ENCODE assay signal across 8 cellular contexts in genomic region chrX:96684339-96685204, GRCh38. TPM values are rescaled to one million over a fixed set of nuclear protein-coding genes. Genes with fewer than 3 reads are reported as not detected.
DNase-seq lines count a peak whose midpoint lies in the region; ATAC-seq and TF ChIP-seq lines count a peak whose summit lies in the region.

DIAPH2 (plus strand) TSS chrX:96684842.

- H4K20me1 ChIP-seq in neural cell (ENCODE audit: insufficient read depth), result no peaks in the 10 kb centered on the region

- no peaks in the 10 kb centered on the region for H3K4me1 ChIP-seq in BE2C
- no peaks in the 10 kb centered on the region; the same call in 1 of the 2 replicates for H3K4me1 ChIP-seq in Panc1 (ENCODE audit: control insufficient read depth, insufficient read depth, low read length)

- H3K9me3 ChIP-seq in BE2C (no peaks in the 10 kb centered on the region), Panc1 (ENCODE audit: control insufficient read depth, insufficient read depth, low read depth, low read length) (no peaks in the 10 kb centered on the region), neural cell (ENCODE audit: low read length) (no peaks in the 10 kb centered on the region)

- H3K27ac ChIP-seq in Panc1 (ENCODE audit: low read length) (peak within 1 kb of the TSS; percentile 86), neural cell (ENCODE audit: low read length) (no peak within 1 kb of the TSS)

- H3K36me3 ChIP-seq in BE2C, result no peaks in the 10 kb centered on the region
- no peaks in the 10 kb centered on the region for H3K36me3 ChIP-seq in Panc1 (ENCODE audit: control insufficient read depth, insufficient read depth, low read length)
- no peaks in the 10 kb centered on the region for H3K36me3 ChIP-seq in neural cell (ENCODE audit: insufficient read depth, low read length)

- peak within 1 kb of the TSS; percentile 96 for H3K27ac Mint-ChIP-seq in stimulated activated naive CD8-positive, alpha-beta T cell treated with anti-CD3 and anti-CD28 coated beads, Interleukin-15, Interleukin-2, amounts not matched to agents 100 ng/mL and 50 ng/mL, for 24 hours

- H3K27me3 ChIP-seq in BE2C (no peaks in the 10 kb centered on the region), Panc1 (ENCODE audit: control insufficient read depth, insufficient read depth, low read length) (no peaks in the 10 kb centered on the region), neural cell (ENCODE audit: insufficient read depth, low read depth, low read length) (peaks cover 10% of the 10 kb centered on the region)

- peaks cover 32% of the 10 kb centered on the region for H3K4me1 Mint-ChIP-seq in stimulated activated naive CD8-positive, alpha-beta T cell treated with anti-CD3 and anti-CD28 coated beads, Interleukin-15, Interleukin-2, amounts not matched to agents 100 ng/mL and 50 ng/mL, for 24 hours (ENCODE audit: low read depth)

- peak within 1 kb of the TSS; percentile 23 for H3K9ac ChIP-seq in neural cell (ENCODE audit: low read length)

- H2AFZ ChIP-seq in neural cell (ENCODE audit: low read depth, low read length), result peak within 1 kb of the TSS; percentile 21

- H3F3A ChIP-seq in neural cell (ENCODE audit: insufficient read depth, low read length, poor library complexity, severe bottlenecking), result no peaks in the 10 kb centered on the region

- H3K27me3 Mint-ChIP-seq in stimulated activated naive CD8-positive, alpha-beta T cell treated with anti-CD3 and anti-CD28 coated beads, Interleukin-15, Interleukin-2, amounts not matched to agents 100 ng/mL and 50 ng/mL, for 24 hours, result no peaks in the 10 kb centered on the region

- TF ChIP-seq EP300 in neural cell (conservative IDR thresholded peaks at IDR 0.05; ENCODE audit: poor library complexity, severe bottlenecking), result no peak

- ATAC-seq in HG03432 (IDR thresholded peaks at IDR 0.05; ENCODE audit: unreplicated experiment) (peak; percentile 87), Panc1 (peak; percentile 97)

- peak; percentile 8 for DNase-seq in BE2C
- DNase-seq in GM19238 (ENCODE audit: insufficient read length, low spot score), result peak; percentile 13
- peak; percentile 38 for DNase-seq in Panc1 (ENCODE audit: low read depth, low spot score)
- DNase-seq in activated T-helper 9 cell treated with anti-CD3 and anti-CD28 coated beads, Interleukin-2, amount 50 U/mL, for 16 hours (ENCODE audit: low read depth), result peak; percentile 57
- DNase-seq in fibroblast of the conjunctiva (ENCODE audit: low read depth), result peak; percentile 59

- H3K9me3 Mint-ChIP-seq in stimulated activated naive CD8-positive, alpha-beta T cell treated with anti-CD3 and anti-CD28 coated beads, Interleukin-15, Interleukin-2, amounts not matched to agents 100 ng/mL and 50 ng/mL, for 24 hours, result no peaks in the 10 kb centered on the region

- H3K4me2 ChIP-seq in neural cell (ENCODE audit: low read length), result peak within 1 kb of the TSS; percentile 14

- no peak for TF ChIP-seq RAD21 in neural cell (conservative IDR thresholded peaks at IDR 0.05)

- H3K4me3 ChIP-seq in BE2C (ENCODE audit: low read depth, low read length) (no peak within 1 kb of the TSS), Panc1 (ENCODE audit: low read depth in 2 of 2, low read length in 2 of 2) (peak within 1 kb of the TSS; percentile 76 to 88), neural cell (ENCODE audit: low read length) (peak within 1 kb of the TSS; percentile 71)

- TF ChIP-seq CTCF in BE2C (IDR thresholded peaks at IDR 0.05; ENCODE audit: low read depth, low read length) (no peak), Panc1 (IDR thresholded peaks at IDR 0.05) (no peak), neural cell (IDR thresholded peaks at IDR 0.05; ENCODE audit: poor library complexity, severe bottlenecking) (peak; percentile 10)

- no peaks in the 10 kb centered on the region for H3K79me2 ChIP-seq in neural cell (replicated peaks; ENCODE audit: insufficient read depth, low read length)

- H3K9me2 ChIP-seq in neural cell (ENCODE audit: insufficient read depth, low read length), result no peaks in the 10 kb centered on the region

- H3K4me3 Mint-ChIP-seq in stimulated activated naive CD8-positive, alpha-beta T cell treated with anti-CD3 and anti-CD28 coated beads, Interleukin-15, Interleukin-2, amounts not matched to agents 100 ng/mL and 50 ng/mL, for 24 hours, result peak within 1 kb of the TSS; percentile 90

- CTCF ChIA-PET in Panc1 (lab: Charles Lee), result no interaction called here

- intact Hi-C loops in Panc1 (cut with micrococcal nuclease; ENCODE audit: unreplicated experiment), result loop anchor here (10.0 kb wide), 1 partner anchor 310 kb away; no protein-coding TSS in a partner anchor

- in situ Hi-C loops in Panc1 (cut with HindIII; ENCODE audit: low pct_unique_long_range_greater_than_20kb, low sequenced_read_pairs), result no loop called here

- BruUV-seq in Panc1 (replicated peaks; lab: Mats Ljungman, UMichigan), result no TSS peak

- POLR2A ChIA-PET in Panc1 (lab: Charles Lee), result no interaction called here

- no peaks in the 10 kb centered on the region for H3K36me3 Mint-ChIP-seq in stimulated activated naive CD8-positive, alpha-beta T cell treated with anti-CD3 and anti-CD28 coated beads, Interleukin-15, Interleukin-2, amounts not matched to agents 100 ng/mL and 50 ng/mL, for 24 hours (ENCODE audit: low read depth)

TF ChIP-seq in neural cell, 6 proteins besides CTCF, POLR2A, EP300 and RAD21:
- TF ChIP-seq TAF1 (IDR thresholded peaks at IDR 0.05; ENCODE audit: low read depth), result no peak
- TF ChIP-seq SMC3 (conservative IDR thresholded peaks at IDR 0.05; ENCODE audit: poor library complexity), result no peak
- TF ChIP-seq, protein P1, sequence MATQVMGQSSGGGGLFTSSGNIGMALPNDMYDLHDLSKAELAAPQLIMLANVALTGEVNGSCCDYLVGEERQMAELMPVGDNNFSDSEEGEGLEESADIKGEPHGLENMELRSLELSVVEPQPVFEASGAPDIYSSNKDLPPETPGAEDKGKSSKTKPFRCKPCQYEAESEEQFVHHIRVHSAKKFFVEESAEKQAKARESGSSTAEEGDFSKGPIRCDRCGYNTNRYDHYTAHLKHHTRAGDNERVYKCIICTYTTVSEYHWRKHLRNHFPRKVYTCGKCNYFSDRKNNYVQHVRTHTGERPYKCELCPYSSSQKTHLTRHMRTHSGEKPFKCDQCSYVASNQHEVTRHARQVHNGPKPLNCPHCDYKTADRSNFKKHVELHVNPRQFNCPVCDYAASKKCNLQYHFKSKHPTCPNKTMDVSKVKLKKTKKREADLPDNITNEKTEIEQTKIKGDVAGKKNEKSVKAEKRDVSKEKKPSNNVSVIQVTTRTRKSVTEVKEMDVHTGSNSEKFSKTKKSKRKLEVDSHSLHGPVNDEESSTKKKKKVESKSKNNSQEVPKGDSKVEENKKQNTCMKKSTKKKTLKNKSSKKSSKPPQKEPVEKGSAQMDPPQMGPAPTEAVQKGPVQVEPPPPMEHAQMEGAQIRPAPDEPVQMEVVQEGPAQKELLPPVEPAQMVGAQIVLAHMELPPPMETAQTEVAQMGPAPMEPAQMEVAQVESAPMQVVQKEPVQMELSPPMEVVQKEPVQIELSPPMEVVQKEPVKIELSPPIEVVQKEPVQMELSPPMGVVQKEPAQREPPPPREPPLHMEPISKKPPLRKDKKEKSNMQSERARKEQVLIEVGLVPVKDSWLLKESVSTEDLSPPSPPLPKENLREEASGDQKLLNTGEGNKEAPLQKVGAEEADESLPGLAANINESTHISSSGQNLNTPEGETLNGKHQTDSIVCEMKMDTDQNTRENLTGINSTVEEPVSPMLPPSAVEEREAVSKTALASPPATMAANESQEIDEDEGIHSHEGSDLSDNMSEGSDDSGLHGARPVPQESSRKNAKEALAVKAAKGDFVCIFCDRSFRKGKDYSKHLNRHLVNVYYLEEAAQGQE (IDR thresholded peaks at IDR 0.05; ENCODE audit: borderline replicate concordance), result no peak
- no peak for TF ChIP-seq POLR2AphosphoS5 (IDR thresholded peaks at IDR 0.05)
- no peak for TF ChIP-seq MXI1 (conservative IDR thresholded peaks at IDR 0.05; ENCODE audit: poor library complexity, severe bottlenecking)
- no peak for TF ChIP-seq EZH2 (IDR thresholded peaks at IDR 0.05; ENCODE audit: borderline replicate concordance, insufficient read depth, low read length, poor library complexity, severe bottlenecking)
TF ChIP-seq in neural cell: peak in this region for 0.

RNA-seq across cellular contexts. Expression of gene DIAPH2, which starts in this region (rescaled TPM):
- not detected for polyA plus RNA-seq in BE2C (2012; ENCODE audit: insufficient read depth, insufficient read length, low read depth)
- 17.0 TPM for total RNA-seq in Panc1 (2021; ENCODE audit: unreplicated experiment)
- 5.5 TPM for polyA plus RNA-seq in Panc1 (2012; ENCODE audit: insufficient read length)
- polyA plus RNA-seq in neural cell, result 0.07 and 0.14 TPM in 2 replicates
- 1.5 and 2.1 TPM in 2 replicates for polyA minus RNA-seq in neural cell

Comparison
In these comparisons a context has a peak if more than half of its experiments do, and no peak if none do; other contexts are left out.
1. DNase-seq: peak in every context shown above with its lines; median percentile 59 in fibroblast of the conjunctiva; 57 in activated T-helper 9 cell treated with anti-CD3 and anti-CD28 coated beads, Interleukin-2, amount 50 U/mL, for 16 hours; 38 in Panc1; 13 in GM19238; 8 in BE2C.